In the genomic region with DNA sequence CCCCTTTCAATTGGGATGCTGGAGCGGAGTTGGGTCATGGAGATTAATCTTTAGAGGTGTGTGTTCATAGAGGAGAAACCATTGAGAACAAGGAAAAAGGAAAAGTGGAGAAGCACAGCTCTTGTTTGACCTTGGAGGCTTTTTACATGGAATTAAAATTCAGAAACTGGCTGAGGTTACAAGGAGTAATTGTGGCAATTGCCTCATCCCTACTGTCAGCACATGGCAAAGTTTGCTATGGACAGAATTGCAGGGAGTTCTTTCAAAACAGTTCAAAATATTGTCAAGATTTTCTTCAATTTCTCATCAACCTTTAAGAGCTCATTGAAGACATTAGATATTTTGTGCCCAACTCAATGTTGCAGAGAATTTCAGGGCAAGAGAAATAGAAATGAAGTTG, we compare ENCODE assay signal across 16 cellular contexts.
DNase-seq lines count a peak whose midpoint lies in the region; ATAC-seq and TF ChIP-seq lines count a peak whose summit lies in the region.
"Had no signal": no experiment of that assay in that cellular context is flagged by ENCODE, and none has a peak within 500 bp of the region (broad histone marks: within the 10 kb centered on the region; RNA-seq: fewer than 3 reads in every experiment).

No MANE protein-coding gene starts in this region.

- intact Hi-C loops in Right ventricle myocardium inferior (cut with DNase I) (loop anchor here (10.0 kb wide), 1 partner anchor 336 kb away; no protein-coding TSS in a partner anchor), cardiac septum (cut with DNase I) (no loop called here), left ventricle myocardium inferior (cut with micrococcal nuclease) (no loop called here), uterus (cut with DNase I; ENCODE audit: low total_unique reads) (no loop called here)

- H3K4me1 Mint-ChIP-seq in chondrocyte (ENCODE audit: low read depth): peaks cover 45% of the 10 kb centered on the region

- no peaks in the 10 kb centered on the region for H3K27me3 Mint-ChIP-seq in chondrocyte (ENCODE audit: low read depth)

- peak; percentile 69 for ATAC-seq in Right ventricle myocardium inferior
- ATAC-seq in SK-N-SH treated with all-trans-retinoic acid at 6 μM for 48 hours: no peak

- peaks cover 12% of the 10 kb centered on the region for H3K36me3 Mint-ChIP-seq in chondrocyte (ENCODE audit: low read depth)

- H3K4me3 ChIP-seq in left ventricle myocardium inferior (no peak overlapping the region), uterus (no peak overlapping the region)
- H3K4me3 ChIP-seq: HAP-1, Peyer's patch had no signal

- DNase-seq in Right ventricle myocardium inferior (ENCODE audit: missing footprints) (no peak), cardiac septum (ENCODE audit: low spot score) (no peak), chondrocyte (ENCODE audit: low spot score) (no peak), left ventricle myocardium inferior (no peak), uterus (no peak), NCI-H1105 treated with DMSO at 0.1 percent for 48 hours (lab: John Stamatoyannopoulos, UW) (no peak), NCI-H1930 (lab: John Stamatoyannopoulos, UW) (no peak)
- DNase-seq: Caco-2, NCI-H187 treated with DMSO at 0.1 percent for 48 hours, NCI-H2171, NCI-H774, SHP77 treated with DMSO at 0.1 percent for 48 hours had no signal

- H3K9me3 Mint-ChIP-seq in chondrocyte (ENCODE audit: low read depth): peaks cover 28% of the 10 kb centered on the region

- peaks cover 39% of the 10 kb centered on the region for H3K4me1 ChIP-seq in left ventricle myocardium inferior
- H3K4me1 ChIP-seq in uterus: peaks cover 8% of the 10 kb centered on the region in 2 donors
- H3K4me1 ChIP-seq: Caco-2, HAP-1, Peyer's patch had no signal

- H3K27me3 ChIP-seq in left ventricle myocardium inferior (ENCODE audit: low read depth) (no peaks in the 10 kb centered on the region), uterus (no peaks in the 10 kb centered on the region)
- H3K27me3 ChIP-seq: Peyer's patch had no signal

- peak overlapping the region; percentile 70 for H3K27ac ChIP-seq in left ventricle myocardium inferior (replicated peaks)
- peak overlapping the region; percentile 69 to 79 for H3K27ac ChIP-seq in uterus
- H3K27ac ChIP-seq: Peyer's patch had no signal

- no peak overlapping the region for H3K4me3 Mint-ChIP-seq in chondrocyte (ENCODE audit: unreplicated experiment)
- H3K4me3 Mint-ChIP-seq: CD14-positive monocyte had no signal

- TF ChIP-seq POLR2A in uterus (IDR thresholded peaks at IDR 0.05): no peak

- TF ChIP-seq CTCF in chondrocyte (IDR thresholded peaks at IDR 0.05) (no peak), left ventricle myocardium inferior (IDR thresholded peaks at IDR 0.05; ENCODE audit: borderline replicate concordance) (no peak), uterus (IDR thresholded peaks at IDR 0.05) (no peak)

- peak overlapping the region; percentile 1 for H3K27ac Mint-ChIP-seq in chondrocyte (ENCODE audit: unreplicated experiment)

- peaks cover 12% of the 10 kb centered on the region for H3K9me3 ChIP-seq in left ventricle myocardium inferior (replicated peaks)
- no peaks in the 10 kb centered on the region for H3K9me3 ChIP-seq in uterus
- H3K9me3 ChIP-seq: HAP-1, Peyer's patch had no signal

- H3K36me3 ChIP-seq in left ventricle myocardium inferior (no peaks in the 10 kb centered on the region), uterus (no peaks in the 10 kb centered on the region)
- H3K36me3 ChIP-seq: HAP-1, Peyer's patch had no signal

TF ChIP-seq in SK-N-SH treated with all-trans-retinoic acid at 6 μM for 48 hours, 23 proteins besides CTCF, POLR2A, EP300 and RAD21:
- TF ChIP-seq CSDC2 (CRISPR knock-in tag; IDR thresholded peaks at IDR 0.05) (no peak), TOX (CRISPR knock-in tag; IDR thresholded peaks at IDR 0.05; ENCODE audit: borderline replicate concordance) (no peak), PPARA (CRISPR knock-in tag; IDR thresholded peaks at IDR 0.05; ENCODE audit: borderline replicate concordance) (no peak), SNAI2 (CRISPR knock-in tag; IDR thresholded peaks at IDR 0.05) (no peak), BACH2 (CRISPR knock-in tag; IDR thresholded peaks at IDR 0.05; ENCODE audit: borderline replicate concordance) (no peak), ZNF565 (CRISPR knock-in tag; conservative IDR thresholded peaks at IDR 0.05; ENCODE audit: low read depth) (no peak)
